Comparison of ENCODE assay signal across 1 cellular context in genomic region chr11:7490054-7490453, GRCh38.
TF ChIP-seq lines count a peak whose summit lies in the region.

No MANE protein-coding gene starts in this region.

TF ChIP-seq in IMR-90, 13 proteins besides CTCF, POLR2A, EP300 and RAD21 (continued from another document):
- TF ChIP-seq ELK1 (IDR thresholded peaks at IDR 0.05; ENCODE audit: borderline replicate concordance, low read depth, low read length) = no peak
- no peak for TF ChIP-seq USF2 (IDR thresholded peaks at IDR 0.05; ENCODE audit: low read depth, low read length)
- no peak for TF ChIP-seq RCOR1 (IDR thresholded peaks at IDR 0.05; ENCODE audit: insufficient replicate concordance, low read length)
- no peak for TF ChIP-seq SMC3 (IDR thresholded peaks at IDR 0.05; ENCODE audit: low read depth, low read length)
- no peak for TF ChIP-seq MXI1 (IDR thresholded peaks at IDR 0.05; ENCODE audit: borderline replicate concordance, low read depth, low read length)
- TF ChIP-seq MAZ (IDR thresholded peaks at IDR 0.05; ENCODE audit: borderline replicate concordance, low read depth, low read length) = no peak
- TF ChIP-seq CEBPB (IDR thresholded peaks at IDR 0.05; ENCODE audit: low read depth, low read length) = no peak
- TF ChIP-seq RFX5 (IDR thresholded peaks at IDR 0.05; ENCODE audit: low read depth, low read length) = no peak
- TF ChIP-seq MAFK (IDR thresholded peaks at IDR 0.05; ENCODE audit: low read depth, low read length) = no peak
